In the genomic region with DNA sequence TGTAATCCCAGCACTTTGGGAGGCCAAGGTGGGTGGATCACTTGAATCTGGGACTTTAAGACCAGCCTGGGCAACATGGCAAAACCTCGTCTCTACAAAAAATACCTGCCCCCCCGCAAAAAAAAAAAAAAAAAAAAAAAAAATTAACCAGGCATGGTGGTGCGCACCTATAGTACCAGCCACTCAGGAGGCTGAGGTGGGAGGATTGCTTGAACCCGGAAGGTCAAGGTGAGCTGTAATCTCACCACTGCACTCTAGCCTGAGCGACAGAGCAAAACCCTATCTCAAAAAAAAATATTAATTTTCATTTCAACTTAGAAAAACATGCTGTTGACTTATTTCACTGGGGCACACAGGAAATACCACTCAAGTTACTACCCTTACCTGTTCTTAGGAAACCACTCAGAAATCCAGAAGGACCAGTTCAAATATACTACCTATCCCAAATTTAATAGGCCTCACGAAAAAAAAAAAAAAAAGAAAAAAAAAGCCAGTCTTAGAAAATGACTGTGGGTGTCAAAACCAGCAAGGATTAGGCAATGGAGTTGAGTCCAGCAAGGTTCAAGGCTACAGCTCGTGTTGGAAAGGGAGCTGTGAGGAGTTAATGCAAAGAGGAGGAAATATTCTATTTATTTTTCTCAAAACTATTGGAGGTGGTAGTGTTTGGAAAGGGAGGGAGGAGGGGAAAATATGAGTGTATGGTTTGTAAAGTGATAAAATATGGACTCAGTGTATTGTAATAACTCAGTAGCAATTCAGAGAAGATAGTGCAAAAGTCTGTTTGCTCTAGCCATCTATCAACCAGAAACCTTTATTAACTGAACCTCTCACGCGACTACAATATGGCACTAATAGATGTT, we compare ENCODE assay signal across 11 cellular contexts. TPM values are rescaled to one million over a fixed set of nuclear protein-coding genes. Genes with fewer than 3 reads are reported as not detected.
DNase-seq lines count a peak whose midpoint lies in the region; ATAC-seq and TF ChIP-seq lines count a peak whose summit lies in the region.
"Had no signal": no experiment of that assay in that cellular context is flagged by ENCODE, and none has a peak within 500 bp of the region (broad histone marks: within the 10 kb centered on the region; RNA-seq: fewer than 3 reads in every experiment).

No MANE protein-coding gene starts in this region.

- no peaks in the 10 kb centered on the region for H3K27me3 ChIP-seq in RWPE2 (ENCODE audit: insufficient read depth, poor library complexity, severe bottlenecking)
- H3K27me3 ChIP-seq in fibroblast of lung (ENCODE audit: control insufficient read depth, insufficient read depth, low read length), result no peaks in the 10 kb centered on the region
- H3K27me3 ChIP-seq in neuron (ENCODE audit: insufficient read depth, low read length), result no peaks in the 10 kb centered on the region
- H3K27me3 ChIP-seq: MG63 had no signal

- ATAC-seq in RWPE2 (ENCODE audit: low read depth), result no peak
- ATAC-seq in GM18909 (IDR thresholded peaks at IDR 0.05; ENCODE audit: poor library complexity, unreplicated experiment), result no peak
- no peak for ATAC-seq in GM21786 (IDR thresholded peaks at IDR 0.05; ENCODE audit: unreplicated experiment)

- H3K4me3 ChIP-seq in RWPE2 (ENCODE audit: severe bottlenecking) (no peak overlapping the region), fibroblast of lung (replicated peaks in 1 of 4; ENCODE audit: control extremely low read depth in 1 of 4, insufficient read depth in 1 of 4, low read depth in 3 of 4, low read length in 4 of 4) (no peak overlapping the region), neuron (ENCODE audit: low read length) (peak overlapping the region; percentile 69)

- peak overlapping the region; percentile 98 for H3K27ac ChIP-seq in RWPE2 (ENCODE audit: poor library complexity, severe bottlenecking)
- H3K27ac ChIP-seq in fibroblast of lung (ENCODE audit: insufficient read depth, low read length), result peak overlapping the region; percentile 87
- H3K27ac ChIP-seq: C4-2B had no signal

- H2AFZ ChIP-seq in fibroblast of lung (ENCODE audit: low read length) (no peak overlapping the region), neuron (ENCODE audit: low read depth, low read length) (no peak overlapping the region)

- no peaks in the 10 kb centered on the region for H3K79me2 ChIP-seq in fibroblast of lung (ENCODE audit: control insufficient read depth, insufficient read depth, low read length)

- H3K9me3 ChIP-seq in RWPE2 (ENCODE audit: severe bottlenecking) (no peaks in the 10 kb centered on the region), fibroblast of lung (ENCODE audit: control insufficient read depth, insufficient read depth, low read depth, low read length) (no peaks in the 10 kb centered on the region), neuron (ENCODE audit: low read length) (no peaks in the 10 kb centered on the region)
- H3K9me3 ChIP-seq: MG63 had no signal

- no peaks in the 10 kb centered on the region for H4K20me1 ChIP-seq in fibroblast of lung (ENCODE audit: control insufficient read depth, extremely low read depth, insufficient read depth, low read length)

- H3K4me2 ChIP-seq in fibroblast of lung (ENCODE audit: extremely low read depth, insufficient read depth, low read length), result no peak overlapping the region

- H3K9ac ChIP-seq in fibroblast of lung (ENCODE audit: insufficient read depth, low read length), result no peak overlapping the region

- H3K4me1 ChIP-seq in RWPE2 (ENCODE audit: insufficient read depth, poor library complexity, severe bottlenecking), result peaks cover 48% of the 10 kb centered on the region
- H3K4me1 ChIP-seq in fibroblast of lung (ENCODE audit: control insufficient read depth, extremely low read depth, insufficient read depth, low read length), result peaks cover 30% of the 10 kb centered on the region
- H3K4me1 ChIP-seq in neuron (ENCODE audit: insufficient read depth, low read length), result peaks cover 53% of the 10 kb centered on the region

- H3K36me3 ChIP-seq in RWPE2 (ENCODE audit: low read depth) (no peaks in the 10 kb centered on the region), fibroblast of lung (ENCODE audit: control insufficient read depth, insufficient read depth, low read length) (no peaks in the 10 kb centered on the region), neuron (ENCODE audit: insufficient read depth, low read length) (no peaks in the 10 kb centered on the region)
- H3K36me3 ChIP-seq: MG63 had no signal

- no peak for TF ChIP-seq CTCF in RWPE2 (IDR thresholded peaks at IDR 0.05; ENCODE audit: poor library complexity, severe bottlenecking)
- TF ChIP-seq CTCF in fibroblast of lung (conservative IDR thresholded peaks at IDR 0.05 in 1 of 2, IDR thresholded peaks at IDR 0.05 in 1 of 2; ENCODE audit: low read depth in 1 of 2, low read length in 2 of 2), result no peak

- DNase-seq in EH (ENCODE audit: low read depth) (peak; percentile 6), RWPE2 (ENCODE audit: low spot score) (no peak), fibroblast of lung (ENCODE audit: low read depth in 2 of 2) (peak in 1 of 2 donors; percentile 37), iPS-NIHi7 (ENCODE audit: extremely low spot score) (no peak), HPDE6-E6E7 (ENCODE audit: extremely low spot score) (no peak)
- DNase-seq: activated CD8-positive, alpha-beta memory T cell treated with anti-CD3 and anti-CD28 coated beads, Interleukin-2, amount 50 U/mL, for 48 hours; MG63 had no signal

RNA-seq across cellular contexts. Expression of a gene that starts 33.9 kb away (rescaled TPM):
- 22.8 and 25.7 TPM in 2 replicates for total RNA-seq in fibroblast of lung
- 13.4 and 13.8 TPM in 2 replicates for polyA plus RNA-seq in fibroblast of lung
- polyA plus RNA-seq in fibroblast of lung (2012), result 16.7 and 20.5 TPM in 2 replicates
- 31.2 and 45.0 TPM in 2 replicates for polyA minus RNA-seq in fibroblast of lung (ENCODE audit: low replicate concordance)
